ENCODE assay signal across 8 cellular contexts in the genomic region with DNA sequence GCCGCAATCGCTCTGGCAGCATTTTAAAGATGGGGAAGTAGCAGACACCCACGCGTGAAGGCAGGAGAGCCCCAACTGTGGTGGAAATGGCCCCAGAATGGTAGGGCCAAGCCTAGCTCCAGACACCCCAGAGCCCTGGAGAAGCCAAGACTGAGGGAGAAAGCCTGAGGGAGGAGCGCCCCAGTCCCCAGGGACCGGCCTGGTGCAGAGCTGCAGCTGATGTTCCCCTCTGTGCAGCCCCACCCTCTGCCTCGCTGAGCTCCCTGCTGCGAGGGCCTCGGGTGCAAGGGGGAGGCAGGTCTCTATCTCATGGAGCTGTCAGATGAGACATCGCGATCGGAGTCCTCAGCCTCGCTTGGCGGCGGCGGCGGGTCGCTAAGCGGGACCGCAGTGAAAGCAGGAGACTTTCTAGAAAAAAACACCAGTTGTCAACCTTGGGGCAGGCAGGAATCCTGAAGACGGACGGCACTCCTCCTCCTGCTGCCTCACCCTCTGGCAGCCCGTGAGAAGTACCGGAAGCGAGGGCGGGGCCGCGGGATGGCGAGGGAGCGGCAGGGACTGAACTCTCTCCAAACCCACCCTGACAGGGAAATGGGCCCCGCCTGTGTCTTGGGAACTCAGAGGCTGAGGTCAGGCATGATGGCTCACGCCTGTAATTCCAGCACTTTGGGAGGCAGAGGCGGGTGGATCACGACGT. TPM values are rescaled to one million over a fixed set of nuclear protein-coding genes. Genes with fewer than 3 reads are reported as not detected.
DNase-seq lines count a peak whose midpoint lies in the region; ATAC-seq and TF ChIP-seq lines count a peak whose summit lies in the region.

No MANE protein-coding gene starts in this region.

- no peaks in the 10 kb centered on the region for H3K27me3 Mint-ChIP-seq in activated T-helper 1 cell treated with anti-CD3 and anti-CD28 coated beads, Interleukin-12 subunit alpha, Interleukin-12 subunit beta, Interleukin-2, Interleukin-4 antibody, amounts not matched to agents 30 ng/mL and 10 ng/mL and 1 ng/mL, durations not matched to agents 14 hours and 24 hours and 36 hours (ENCODE audit: insufficient read depth)

- H3K4me3 ChIP-seq in foreskin fibroblast (ENCODE audit: low read depth in 1 of 2, low read length in 2 of 2) (peak overlapping the region in 1 of 2 donors; percentile 10), ovary (no peak overlapping the region)

- WGBS in ovary, 3 donors: 12 to 14% (median 12%) methylated on average over 35 of the region's 35 CpGs

- H3K36me3 ChIP-seq in ovary: no peaks in the 10 kb centered on the region

- peak overlapping the region; percentile 91 for H3K27ac Mint-ChIP-seq in activated T-helper 1 cell treated with anti-CD3 and anti-CD28 coated beads, Interleukin-12 subunit alpha, Interleukin-12 subunit beta, Interleukin-2, Interleukin-4 antibody, amounts not matched to agents 30 ng/mL and 10 ng/mL and 1 ng/mL, durations not matched to agents 14 hours and 24 hours and 36 hours

- H3K27me3 ChIP-seq in ovary: no peaks in the 10 kb centered on the region

- peak overlapping the region; percentile 63 for H3K4me3 Mint-ChIP-seq in activated T-helper 1 cell treated with anti-CD3 and anti-CD28 coated beads, Interleukin-12 subunit alpha, Interleukin-12 subunit beta, Interleukin-2, Interleukin-4 antibody, amounts not matched to agents 30 ng/mL and 10 ng/mL and 1 ng/mL, durations not matched to agents 14 hours and 24 hours and 36 hours

- H3K36me3 Mint-ChIP-seq in activated T-helper 1 cell treated with anti-CD3 and anti-CD28 coated beads, Interleukin-12 subunit alpha, Interleukin-12 subunit beta, Interleukin-2, Interleukin-4 antibody, amounts not matched to agents 30 ng/mL and 10 ng/mL and 1 ng/mL, durations not matched to agents 14 hours and 24 hours and 36 hours (ENCODE audit: low read depth): peaks cover 54% of the 10 kb centered on the region

- peak overlapping the region; percentile 99 for H3K27ac ChIP-seq in 22Rv1
- H3K27ac ChIP-seq in ovary: peak overlapping the region; percentile 9 to 81

- peaks cover 62% of the 10 kb centered on the region for H3K4me1 Mint-ChIP-seq in activated T-helper 1 cell treated with anti-CD3 and anti-CD28 coated beads, Interleukin-12 subunit alpha, Interleukin-12 subunit beta, Interleukin-2, Interleukin-4 antibody, amounts not matched to agents 30 ng/mL and 10 ng/mL and 1 ng/mL, durations not matched to agents 14 hours and 24 hours and 36 hours (ENCODE audit: low read depth)

- intact Hi-C loops in activated T-helper 1 cell treated with anti-CD3 and anti-CD28 coated beads, Interleukin-12 subunit alpha, Interleukin-12 subunit beta, Interleukin-2, Interleukin-4 antibody, amounts not matched to agents 30 ng/mL and 10 ng/mL and 1 ng/mL, durations not matched to agents 14 hours and 24 hours and 36 hours (cut with micrococcal nuclease): no loop called here
- intact Hi-C loops in ovary (cut with DNase I): no loop called here

- TF ChIP-seq EP300 in ovary (IDR thresholded peaks at IDR 0.05): no peak

- DNase-seq in GM13976 (ENCODE audit: low spot score) (peak; percentile 77), NCI-H510A (lab: John Stamatoyannopoulos, UW) (peak; percentile 61), foreskin fibroblast (peak; percentile 95 to 97), ovary (peak; percentile 88 to 92 (median 89)), DMS114 treated with DMSO at 0.1 percent for 48 hours (lab: John Stamatoyannopoulos, UW; ENCODE audit: unreplicated experiment) (no peak)
- peak; percentile 54 for DNase-seq in activated T-helper 1 cell treated with anti-CD3 and anti-CD28 coated beads, Interleukin-12 subunit alpha, Interleukin-12 subunit beta, Interleukin-2, Interleukin-4 antibody, amounts not matched to agents 30 ng/mL and 10 ng/mL and 1 ng/mL, durations not matched to agents 14 hours and 24 hours and 36 hours (ENCODE audit: low spot score)

- TF ChIP-seq CTCF in 22Rv1 (IDR thresholded peaks at IDR 0.05): no peak; the same call in 1 of the 2 replicates
- no peak for TF ChIP-seq CTCF in GM13976 (IDR thresholded peaks at IDR 0.05; ENCODE audit: borderline replicate concordance, control extremely low read depth, extremely low read depth, insufficient read depth, missing control alignments)
- no peak for TF ChIP-seq CTCF in foreskin fibroblast (IDR thresholded peaks at IDR 0.05; ENCODE audit: low read depth, low read length)
- TF ChIP-seq CTCF in ovary (IDR thresholded peaks at IDR 0.05): no peak

- in situ Hi-C loops in GM13976 (cut with MboI; ENCODE audit: low sequenced_read_pairs, unreplicated experiment): loop anchor here (10.0 kb wide), 1 partner anchor 116 kb away; no protein-coding TSS in a partner anchor

- no peaks in the 10 kb centered on the region for H3K9me3 Mint-ChIP-seq in activated T-helper 1 cell treated with anti-CD3 and anti-CD28 coated beads, Interleukin-12 subunit alpha, Interleukin-12 subunit beta, Interleukin-2, Interleukin-4 antibody, amounts not matched to agents 30 ng/mL and 10 ng/mL and 1 ng/mL, durations not matched to agents 14 hours and 24 hours and 36 hours

- TF ChIP-seq POLR2A in ovary (IDR thresholded peaks at IDR 0.05): no peak

- no peak for ATAC-seq in HG03108 (IDR thresholded peaks at IDR 0.05; ENCODE audit: unreplicated experiment)

- H3K4me1 ChIP-seq in ovary (ENCODE audit: insufficient read depth): peaks cover 7% of the 10 kb centered on the region

- no peaks in the 10 kb centered on the region for H3K9me3 ChIP-seq in ovary

RNA-seq across cellular contexts. Expression of a gene that starts 6.0 kb away (rescaled TPM):
- total RNA-seq in activated T-helper 1 cell treated with anti-CD3 and anti-CD28 coated beads, Interleukin-12 subunit alpha, Interleukin-12 subunit beta, Interleukin-2, Interleukin-4 antibody, amounts not matched to agents 30 ng/mL and 10 ng/mL and 1 ng/mL, durations not matched to agents 14 hours and 24 hours and 36 hours: 4,315 and 4,318 TPM in 2 replicates
- 1,000 to 10,000 TPM in 5 of 7 donors, 100 to 1,000 TPM in 2; 661 to 1,442 (median 1,249) TPM for total RNA-seq in ovary
- polyA plus RNA-seq in ovary: 1,000 to 10,000 TPM; 1,086 to 1,247 TPM

RNA-seq across cellular contexts. Expression of a gene that starts 15.5 kb away (rescaled TPM):
- total RNA-seq in activated T-helper 1 cell treated with anti-CD3 and anti-CD28 coated beads, Interleukin-12 subunit alpha, Interleukin-12 subunit beta, Interleukin-2, Interleukin-4 antibody, amounts not matched to agents 30 ng/mL and 10 ng/mL and 1 ng/mL, durations not matched to agents 14 hours and 24 hours and 36 hours: 19.5 and 19.9 TPM in 2 replicates
- total RNA-seq in ovary: 10 to 100 TPM; 10.9 to 31.4 (median 22.9) TPM
- 10 to 100 TPM in 1 of 2 donors, 1 to 10 TPM in 1; 9.7 to 25.9 TPM for polyA plus RNA-seq in ovary

RNA-seq across cellular contexts. Expression of a gene that starts 27.8 kb away (rescaled TPM):
- total RNA-seq in activated T-helper 1 cell treated with anti-CD3 and anti-CD28 coated beads, Interleukin-12 subunit alpha, Interleukin-12 subunit beta, Interleukin-2, Interleukin-4 antibody, amounts not matched to agents 30 ng/mL and 10 ng/mL and 1 ng/mL, durations not matched to agents 14 hours and 24 hours and 36 hours: 194 and 196 TPM in 2 replicates
- total RNA-seq in ovary: 10 to 100 TPM; 11.6 to 46.9 (median 24.5) TPM
- 10 to 100 TPM; 11.6 to 31.2 TPM for polyA plus RNA-seq in ovary

RNA-seq across cellular contexts. Expression of a gene that starts 46.4 kb away (rescaled TPM):
- total RNA-seq in activated T-helper 1 cell treated with anti-CD3 and anti-CD28 coated beads, Interleukin-12 subunit alpha, Interleukin-12 subunit beta, Interleukin-2, Interleukin-4 antibody, amounts not matched to agents 30 ng/mL and 10 ng/mL and 1 ng/mL, durations not matched to agents 14 hours and 24 hours and 36 hours: 91.6 and 93.4 TPM in 2 replicates
- 10 to 100 TPM; 11.5 to 19.5 (median 16.4) TPM for total RNA-seq in ovary
- 10 to 100 TPM in 1 of 2 donors, 1 to 10 TPM in 1; 8.8 to 19.4 TPM for polyA plus RNA-seq in ovary

RNA-seq across cellular contexts. Expression of a gene that starts 47.3 kb away (rescaled TPM):
- 250 and 258 TPM in 2 replicates for total RNA-seq in activated T-helper 1 cell treated with anti-CD3 and anti-CD28 coated beads, Interleukin-12 subunit alpha, Interleukin-12 subunit beta, Interleukin-2, Interleukin-4 antibody, amounts not matched to agents 30 ng/mL and 10 ng/mL and 1 ng/mL, durations not matched to agents 14 hours and 24 hours and 36 hours
- 100 to 1,000 TPM in 4 of 7 donors, 10 to 100 TPM in 3; 27.5 to 119 (median 108) TPM for total RNA-seq in ovary
- 100 to 1,000 TPM in 1 of 2 donors, 10 to 100 TPM in 1; 74.1 to 142 TPM for polyA plus RNA-seq in ovary
